Comparison of ENCODE assay signal across 1 cellular context in the genomic region with DNA sequence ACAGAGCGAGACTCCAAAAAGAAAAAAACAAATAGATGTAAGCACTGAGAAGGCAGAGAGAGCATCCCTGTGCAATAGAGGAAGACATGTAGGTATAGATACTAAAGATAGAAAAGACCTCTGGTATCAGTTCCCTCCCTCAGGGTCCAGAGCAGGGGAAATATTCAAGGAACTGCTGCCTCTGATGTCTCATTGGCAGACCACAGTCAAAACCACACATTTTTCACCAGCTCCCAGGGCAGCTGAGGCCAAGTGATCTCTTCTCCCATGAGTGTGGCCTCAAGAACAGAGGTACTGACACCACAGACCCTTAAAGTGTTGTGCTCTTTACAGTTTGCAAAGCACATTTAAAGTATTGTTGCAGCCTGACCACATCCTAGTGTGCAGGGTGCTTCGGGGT.
TF ChIP-seq lines count a peak whose summit lies in the region.

No MANE protein-coding gene starts in this region.

TF ChIP-seq in SK-N-SH treated with all-trans-retinoic acid at 6 μM for 48 hours, 23 proteins besides CTCF, POLR2A, EP300 and RAD21 (continued from another document):
- TF ChIP-seq, protein P1, sequence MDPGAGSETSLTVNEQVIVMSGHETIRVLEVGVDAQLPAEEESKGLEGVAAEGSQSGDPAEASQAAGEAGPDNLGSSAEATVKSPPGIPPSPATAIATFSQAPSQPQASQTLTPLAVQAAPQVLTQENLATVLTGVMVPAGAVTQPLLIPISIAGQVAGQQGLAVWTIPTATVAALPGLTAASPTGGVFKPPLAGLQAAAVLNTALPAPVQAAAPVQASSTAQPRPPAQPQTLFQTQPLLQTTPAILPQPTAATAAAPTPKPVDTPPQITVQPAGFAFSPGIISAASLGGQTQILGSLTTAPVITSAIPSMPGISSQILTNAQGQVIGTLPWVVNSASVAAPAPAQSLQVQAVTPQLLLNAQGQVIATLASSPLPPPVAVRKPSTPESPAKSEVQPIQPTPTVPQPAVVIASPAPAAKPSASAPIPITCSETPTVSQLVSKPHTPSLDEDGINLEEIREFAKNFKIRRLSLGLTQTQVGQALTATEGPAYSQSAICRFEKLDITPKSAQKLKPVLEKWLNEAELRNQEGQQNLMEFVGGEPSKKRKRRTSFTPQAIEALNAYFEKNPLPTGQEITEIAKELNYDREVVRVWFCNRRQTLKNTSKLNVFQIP (CRISPR knock-in tag; IDR thresholded peaks at IDR 0.05; ENCODE audit: borderline replicate concordance, low read depth): no peak
TF ChIP-seq in SK-N-SH treated with all-trans-retinoic acid at 6 μM for 48 hours: peak in this region for 0.
